ENCODE assay signal across 11 cellular contexts in the genomic region with DNA sequence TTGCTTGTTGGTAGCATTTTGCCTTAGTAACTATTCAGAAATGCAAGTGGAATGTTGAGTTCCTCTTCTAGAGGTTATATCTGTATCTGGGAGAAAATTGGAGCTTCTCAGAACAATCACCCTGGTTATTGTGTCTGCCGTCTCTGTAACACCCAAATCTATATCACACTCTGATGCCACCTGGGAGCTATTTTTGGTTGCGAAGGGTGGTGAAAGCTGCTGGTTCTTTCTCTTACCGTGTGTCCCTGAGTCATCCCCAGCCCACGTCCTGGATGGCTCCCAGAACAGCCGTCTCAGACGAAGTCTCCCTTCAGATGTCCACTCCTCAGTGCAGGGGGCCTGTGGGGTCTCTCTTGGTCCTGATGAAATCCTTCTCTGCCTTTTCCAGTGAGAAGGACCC.
DNase-seq lines count a peak whose midpoint lies in the region; ATAC-seq and TF ChIP-seq lines count a peak whose summit lies in the region.
"Had no signal": no experiment of that assay in that cellular context is flagged by ENCODE, and none has a peak within 500 bp of the region (broad histone marks: within the 10 kb centered on the region; RNA-seq: fewer than 3 reads in every experiment).

No MANE protein-coding gene starts in this region.

- peaks cover 6 to 22% of the 10 kb centered on the region in 2 donors for H3K4me1 ChIP-seq in ascending aorta
- peaks cover 47 to 59% of the 10 kb centered on the region in 2 donors for H3K4me1 ChIP-seq in gastrocnemius medialis
- peaks cover 0 to 55% (median 26%) of the 10 kb centered on the region in 4 donors for H3K4me1 ChIP-seq in tibial artery

- H3K27ac ChIP-seq in ascending aorta: peak overlapping the region; percentile 43 to 66
- H3K27ac ChIP-seq in gastrocnemius medialis: peak overlapping the region; percentile 84 to 94 (median 92)
- peak overlapping the region in 1 of 2 donors; percentile 24 for H3K27ac ChIP-seq in tibial artery

- H3K36me3 ChIP-seq in ascending aorta (no peaks in the 10 kb centered on the region), gastrocnemius medialis (no peaks in the 10 kb centered on the region), tibial artery (no peaks in the 10 kb centered on the region)
- H3K36me3 ChIP-seq: sigmoid colon had no signal

- in situ Hi-C loops in gastrocnemius medialis (cut with MboI; ENCODE audit: low sequenced_read_pairs in 4 of 4): no loop called here

- TF ChIP-seq CTCF in ascending aorta (IDR thresholded peaks at IDR 0.05) (no peak), gastrocnemius medialis (IDR thresholded peaks at IDR 0.05 in 4 of 5, conservative IDR thresholded peaks at IDR 0.05 in 1 of 5) (no peak), tibial artery (IDR thresholded peaks at IDR 0.05) (no peak)

- H3K4me3 ChIP-seq in ascending aorta: peak overlapping the region; percentile 41 to 56
- peak overlapping the region; percentile 36 to 45 (median 42) for H3K4me3 ChIP-seq in gastrocnemius medialis
- no peak overlapping the region for H3K4me3 ChIP-seq in tibial artery

- intact Hi-C loops in ascending aorta (cut with DNase I): loop anchor here (5.0 kb wide), 1 partner anchor 96 kb away; the partner anchor contains the start of gene ZNRF3
- intact Hi-C loops in left ventricle myocardium superior (cut with micrococcal nuclease): no loop called here
- intact Hi-C loops in gastrocnemius medialis (cut with DNase I; ENCODE audit: low total_unique reads): loop anchor here (1.0 to 2.0 kb wide), 2 partner anchors 95 to 177 kb away; partner anchors contain the start of genes XBP1 and ZNRF3
- intact Hi-C loops in tibial artery (cut with DNase I; ENCODE audit: low total_unique reads): no loop called here

- peak; percentile 65 to 78 for TF ChIP-seq POLR2A in gastrocnemius medialis (IDR thresholded peaks at IDR 0.05)

- peak; percentile 7 for DNase-seq in HCEC 1CT
- peak in 1 of 2 donors; percentile 66 for DNase-seq in ascending aorta (ENCODE audit: low spot score in 2 of 2)
- peak; percentile 44 for DNase-seq in left ventricle myocardium superior
- DNase-seq in gastrocnemius medialis: peak; percentile 80 to 91
- no peak for DNase-seq in stimulated activated CD4-positive, alpha-beta T cell treated with anti-CD3 and anti-CD28 coated beads, Interleukin-2, amount 100 ng/mL, for 48 hours
- no peak for DNase-seq in tibial artery
- DNase-seq in foreskin melanocyte: no peak
- DNase-seq: activated naive CD4-positive, alpha-beta T cell treated with Interleukin-2 at 50 U/mL for 16 hours; NCI-H2171; sigmoid colon had no signal

- H3K9me3 ChIP-seq in ascending aorta: no peaks in the 10 kb centered on the region
- no peaks in the 10 kb centered on the region for H3K9me3 ChIP-seq in gastrocnemius medialis
- H3K9me3 ChIP-seq in tibial artery: no peaks in the 10 kb centered on the region
- H3K9me3 ChIP-seq: sigmoid colon had no signal

- ATAC-seq in left ventricle myocardium superior: peak; percentile 84
- ATAC-seq in gastrocnemius medialis: peak; percentile 83 to 85
- ATAC-seq in HG03469 (IDR thresholded peaks at IDR 0.05; ENCODE audit: unreplicated experiment): no peak

- H3K27me3 ChIP-seq in ascending aorta: no peaks in the 10 kb centered on the region
- H3K27me3 ChIP-seq in gastrocnemius medialis: no peaks in the 10 kb centered on the region
- H3K27me3 ChIP-seq in tibial artery: no peaks in the 10 kb centered on the region
- H3K27me3 ChIP-seq: sigmoid colon had no signal

Comparison
In these comparisons a context has a peak if more than half of its experiments do, and no peak if none do; other contexts are left out.
1. DNase-seq: peak in HCEC 1CT (single experiment), left ventricle myocardium superior (single experiment) and gastrocnemius medialis (2 of 2); none in stimulated activated CD4-positive, alpha-beta T cell treated with anti-CD3 and anti-CD28 coated beads, Interleukin-2, amount 100 ng/mL, for 48 hours (0 of 2), tibial artery (0 of 2) and foreskin melanocyte (single experiment).
2. H3K4me3 ChIP-seq: peak in ascending aorta (2 of 2) and gastrocnemius medialis (4 of 4); none in tibial artery (0 of 2).
3. intact Hi-C loops: an anchor here in ascending aorta (5.0 kb wide) and gastrocnemius medialis (1.0 to 2.0 kb wide); none called in left ventricle myocardium superior and tibial artery.